In the genomic region with DNA sequence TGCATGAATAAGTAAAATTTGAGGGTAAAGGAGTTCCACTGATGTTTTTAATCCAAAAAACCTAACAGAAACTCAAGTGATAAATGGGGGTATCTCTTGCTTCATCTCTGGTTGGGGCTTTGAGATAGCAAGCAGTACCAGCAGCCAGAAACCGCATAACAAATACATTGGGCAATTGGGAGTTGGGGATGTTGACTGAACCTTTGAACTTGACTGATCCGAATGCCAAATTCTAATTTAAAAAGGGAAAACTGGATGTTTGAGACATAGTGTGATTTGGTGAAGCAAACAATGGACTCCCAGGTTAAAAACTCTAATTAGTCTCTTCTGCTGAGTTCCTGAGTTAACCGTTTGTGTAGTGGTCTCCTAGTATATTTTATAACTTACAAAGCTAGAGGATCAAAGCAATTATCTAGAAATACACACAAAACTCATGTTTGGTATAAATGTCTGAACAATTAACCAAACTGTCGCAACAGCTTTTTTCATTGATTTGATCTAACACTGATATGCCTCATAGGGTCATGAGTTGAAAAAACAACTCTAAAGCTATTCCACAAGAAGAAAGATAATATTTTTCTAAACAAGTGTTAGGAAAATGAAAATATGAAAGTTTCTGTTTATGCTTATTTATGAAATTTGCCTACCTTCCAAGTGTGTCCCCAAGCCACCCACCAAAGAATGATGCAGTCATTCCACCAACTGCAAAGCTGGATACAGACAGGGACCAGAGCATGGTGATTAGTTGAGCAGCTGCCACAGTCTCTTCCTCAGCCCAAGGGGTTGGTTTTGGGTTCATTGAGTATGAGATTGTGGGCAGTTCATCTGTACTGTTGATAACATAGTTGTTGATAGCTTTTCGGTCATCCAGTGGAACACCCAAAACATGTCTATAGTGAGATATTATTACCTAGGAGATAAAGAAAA, we compare ENCODE assay signal across 1 cellular context.
TF ChIP-seq lines count a peak whose summit lies in the region.

No MANE protein-coding gene starts in this region.

TF ChIP-seq in HepG2, 621 proteins besides CTCF, POLR2A, EP300 and RAD21 (continued from another document and continues in another):
- TF ChIP-seq, protein P1, sequence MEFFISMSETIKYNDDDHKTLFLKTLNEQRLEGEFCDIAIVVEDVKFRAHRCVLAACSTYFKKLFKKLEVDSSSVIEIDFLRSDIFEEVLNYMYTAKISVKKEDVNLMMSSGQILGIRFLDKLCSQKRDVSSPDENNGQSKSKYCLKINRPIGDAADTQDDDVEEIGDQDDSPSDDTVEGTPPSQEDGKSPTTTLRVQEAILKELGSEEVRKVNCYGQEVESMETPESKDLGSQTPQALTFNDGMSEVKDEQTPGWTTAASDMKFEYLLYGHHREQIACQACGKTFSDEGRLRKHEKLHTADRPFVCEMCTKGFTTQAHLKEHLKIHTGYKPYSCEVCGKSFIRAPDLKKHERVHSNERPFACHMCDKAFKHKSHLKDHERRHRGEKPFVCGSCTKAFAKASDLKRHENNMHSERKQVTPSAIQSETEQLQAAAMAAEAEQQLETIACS (CRISPR knock-in tag; IDR thresholded peaks at IDR 0.05), result no peak
- TF ChIP-seq FOXM1 (CRISPR knock-in tag; IDR thresholded peaks at IDR 0.05) (no peak), ERF (CRISPR knock-in tag; IDR thresholded peaks at IDR 0.05) (peak; percentile 75), NCOR1 (IDR thresholded peaks at IDR 0.05; ENCODE audit: borderline replicate concordance, low read length) (peak; percentile 94), ZNF652 (CRISPR knock-in tag; IDR thresholded peaks at IDR 0.05; ENCODE audit: borderline replicate concordance, low read depth) (peak; percentile 91), PHF8 (CRISPR knock-in tag; IDR thresholded peaks at IDR 0.05) (no peak), ZNF569 (CRISPR knock-in tag; IDR thresholded peaks at IDR 0.05; ENCODE audit: borderline replicate concordance) (no peak; the same call in 1 of the 2 replicates), ZNF713 (CRISPR knock-in tag; IDR thresholded peaks at IDR 0.05) (no peak), ZNF724P (CRISPR knock-in tag; IDR thresholded peaks at IDR 0.05; ENCODE audit: borderline replicate concordance) (no peak), ARNT2 (CRISPR knock-in tag; IDR thresholded peaks at IDR 0.05; ENCODE audit: low read depth) (no peak), SAFB2 (CRISPR knock-in tag; IDR thresholded peaks at IDR 0.05; ENCODE audit: borderline replicate concordance, low read depth) (no peak), GABPB1 (CRISPR knock-in tag; IDR thresholded peaks at IDR 0.05) (no peak; the same call in 1 of the 2 replicates), ZNF605 (CRISPR knock-in tag; IDR thresholded peaks at IDR 0.05) (no peak), RARA (CRISPR knock-in tag; IDR thresholded peaks at IDR 0.05) (peak; percentile 91), RFX1 (IDR thresholded peaks at IDR 0.05) (no peak), EHMT2 (IDR thresholded peaks at IDR 0.05; ENCODE audit: borderline replicate concordance, low read depth, low read length) (peak; percentile 81; the same call in 1 of the 2 replicates), ZFP82 (CRISPR knock-in tag; IDR thresholded peaks at IDR 0.05; ENCODE audit: borderline replicate concordance) (no peak; the same call in 1 of the 2 replicates), KLF16 (CRISPR knock-in tag; IDR thresholded peaks at IDR 0.05) (peak in 1 of 2 experiments; percentile 79; a peak in 1 of 4 replicates), HMGA1 (CRISPR knock-in tag; conservative IDR thresholded peaks at IDR 0.05) (no peak), ZIK1 (CRISPR knock-in tag; IDR thresholded peaks at IDR 0.05; ENCODE audit: borderline replicate concordance, low read depth) (no peak), REPIN1 (CRISPR knock-in tag; IDR thresholded peaks at IDR 0.05; ENCODE audit: borderline replicate concordance, low read depth) (0 out of 2 replicates have a peak, but pooled peaks have one; percentile 52), CC2D1A (CRISPR knock-in tag; IDR thresholded peaks at IDR 0.05) (no peak)
- TF ChIP-seq, protein P2, sequence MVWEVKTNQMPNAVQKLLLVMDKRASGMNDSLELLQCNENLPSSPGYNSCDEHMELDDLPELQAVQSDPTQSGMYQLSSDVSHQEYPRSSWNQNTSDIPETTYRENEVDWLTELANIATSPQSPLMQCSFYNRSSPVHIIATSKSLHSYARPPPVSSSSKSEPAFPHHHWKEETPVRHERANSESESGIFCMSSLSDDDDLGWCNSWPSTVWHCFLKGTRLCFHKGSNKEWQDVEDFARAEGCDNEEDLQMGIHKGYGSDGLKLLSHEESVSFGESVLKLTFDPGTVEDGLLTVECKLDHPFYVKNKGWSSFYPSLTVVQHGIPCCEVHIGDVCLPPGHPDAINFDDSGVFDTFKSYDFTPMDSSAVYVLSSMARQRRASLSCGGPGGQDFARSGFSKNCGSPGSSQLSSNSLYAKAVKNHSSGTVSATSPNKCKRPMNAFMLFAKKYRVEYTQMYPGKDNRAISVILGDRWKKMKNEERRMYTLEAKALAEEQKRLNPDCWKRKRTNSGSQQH (CRISPR knock-in tag; IDR thresholded peaks at IDR 0.05; ENCODE audit: low read depth), result no peak
- TF ChIP-seq, protein P3, sequence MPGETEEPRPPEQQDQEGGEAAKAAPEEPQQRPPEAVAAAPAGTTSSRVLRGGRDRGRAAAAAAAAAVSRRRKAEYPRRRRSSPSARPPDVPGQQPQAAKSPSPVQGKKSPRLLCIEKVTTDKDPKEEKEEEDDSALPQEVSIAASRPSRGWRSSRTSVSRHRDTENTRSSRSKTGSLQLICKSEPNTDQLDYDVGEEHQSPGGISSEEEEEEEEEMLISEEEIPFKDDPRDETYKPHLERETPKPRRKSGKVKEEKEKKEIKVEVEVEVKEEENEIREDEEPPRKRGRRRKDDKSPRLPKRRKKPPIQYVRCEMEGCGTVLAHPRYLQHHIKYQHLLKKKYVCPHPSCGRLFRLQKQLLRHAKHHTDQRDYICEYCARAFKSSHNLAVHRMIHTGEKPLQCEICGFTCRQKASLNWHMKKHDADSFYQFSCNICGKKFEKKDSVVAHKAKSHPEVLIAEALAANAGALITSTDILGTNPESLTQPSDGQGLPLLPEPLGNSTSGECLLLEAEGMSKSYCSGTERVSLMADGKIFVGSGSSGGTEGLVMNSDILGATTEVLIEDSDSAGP (CRISPR knock-in tag; IDR thresholded peaks at IDR 0.05; ENCODE audit: borderline replicate concordance), result no peak
- TF ChIP-seq, protein P4, sequence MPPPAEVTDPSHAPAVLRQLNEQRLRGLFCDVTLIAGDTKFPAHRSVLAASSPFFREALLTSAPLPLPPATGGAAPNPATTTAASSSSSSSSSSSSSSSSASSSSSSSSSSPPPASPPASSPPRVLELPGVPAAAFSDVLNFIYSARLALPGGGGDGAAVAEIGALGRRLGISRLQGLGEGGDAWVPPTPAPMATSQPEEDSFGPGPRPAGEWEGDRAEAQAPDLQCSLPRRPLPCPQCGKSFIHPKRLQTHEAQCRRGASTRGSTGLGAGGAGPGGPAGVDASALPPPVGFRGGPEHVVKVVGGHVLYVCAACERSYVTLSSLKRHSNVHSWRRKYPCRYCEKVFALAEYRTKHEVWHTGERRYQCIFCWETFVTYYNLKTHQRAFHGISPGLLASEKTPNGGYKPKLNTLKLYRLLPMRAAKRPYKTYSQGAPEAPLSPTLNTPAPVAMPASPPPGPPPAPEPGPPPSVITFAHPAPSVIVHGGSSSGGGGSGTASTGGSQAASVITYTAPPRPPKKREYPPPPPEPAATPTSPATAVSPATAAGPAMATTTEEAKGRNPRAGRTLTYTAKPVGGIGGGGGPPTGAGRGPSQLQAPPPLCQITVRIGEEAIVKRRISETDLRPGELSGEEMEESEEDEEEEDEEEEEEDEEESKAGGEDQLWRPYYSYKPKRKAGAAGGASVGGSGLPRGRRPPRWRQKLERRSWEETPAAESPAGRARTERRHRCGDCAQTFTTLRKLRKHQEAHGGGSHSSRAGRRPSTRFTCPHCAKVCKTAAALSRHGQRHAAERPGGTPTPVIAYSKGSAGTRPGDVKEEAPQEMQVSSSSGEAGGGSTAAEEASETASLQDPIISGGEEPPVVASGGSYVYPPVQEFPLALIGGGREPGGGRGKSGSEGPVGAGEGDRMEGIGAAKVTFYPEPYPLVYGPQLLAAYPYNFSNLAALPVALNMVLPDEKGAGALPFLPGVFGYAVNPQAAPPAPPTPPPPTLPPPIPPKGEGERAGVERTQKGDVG (CRISPR knock-in tag; IDR thresholded peaks at IDR 0.05; ENCODE audit: borderline replicate concordance), result no peak
- TF ChIP-seq, protein P5, sequence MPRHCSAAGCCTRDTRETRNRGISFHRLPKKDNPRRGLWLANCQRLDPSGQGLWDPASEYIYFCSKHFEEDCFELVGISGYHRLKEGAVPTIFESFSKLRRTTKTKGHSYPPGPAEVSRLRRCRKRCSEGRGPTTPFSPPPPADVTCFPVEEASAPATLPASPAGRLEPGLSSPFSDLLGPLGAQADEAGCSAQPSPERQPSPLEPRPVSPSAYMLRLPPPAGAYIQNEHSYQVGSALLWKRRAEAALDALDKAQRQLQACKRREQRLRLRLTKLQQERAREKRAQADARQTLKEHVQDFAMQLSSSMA (CRISPR knock-in tag; IDR thresholded peaks at IDR 0.05), result no peak
- TF ChIP-seq, protein P6, sequence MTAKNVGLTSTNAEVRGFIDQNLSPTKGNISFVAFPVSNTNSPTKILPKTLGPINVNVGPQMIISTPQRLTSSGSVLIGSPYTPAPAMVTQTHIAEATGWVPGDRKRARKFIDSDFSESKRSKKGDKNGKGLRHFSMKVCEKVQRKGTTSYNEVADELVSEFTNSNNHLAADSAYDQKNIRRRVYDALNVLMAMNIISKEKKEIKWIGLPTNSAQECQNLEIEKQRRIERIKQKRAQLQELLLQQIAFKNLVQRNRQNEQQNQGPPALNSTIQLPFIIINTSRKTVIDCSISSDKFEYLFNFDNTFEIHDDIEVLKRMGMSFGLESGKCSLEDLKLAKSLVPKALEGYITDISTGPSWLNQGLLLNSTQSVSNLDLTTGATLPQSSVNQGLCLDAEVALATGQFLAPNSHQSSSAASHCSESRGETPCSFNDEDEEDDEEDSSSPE (CRISPR knock-in tag; IDR thresholded peaks at IDR 0.05), result peak; percentile 14; the same call in 1 of the 2 replicates
- TF ChIP-seq, protein P7, sequence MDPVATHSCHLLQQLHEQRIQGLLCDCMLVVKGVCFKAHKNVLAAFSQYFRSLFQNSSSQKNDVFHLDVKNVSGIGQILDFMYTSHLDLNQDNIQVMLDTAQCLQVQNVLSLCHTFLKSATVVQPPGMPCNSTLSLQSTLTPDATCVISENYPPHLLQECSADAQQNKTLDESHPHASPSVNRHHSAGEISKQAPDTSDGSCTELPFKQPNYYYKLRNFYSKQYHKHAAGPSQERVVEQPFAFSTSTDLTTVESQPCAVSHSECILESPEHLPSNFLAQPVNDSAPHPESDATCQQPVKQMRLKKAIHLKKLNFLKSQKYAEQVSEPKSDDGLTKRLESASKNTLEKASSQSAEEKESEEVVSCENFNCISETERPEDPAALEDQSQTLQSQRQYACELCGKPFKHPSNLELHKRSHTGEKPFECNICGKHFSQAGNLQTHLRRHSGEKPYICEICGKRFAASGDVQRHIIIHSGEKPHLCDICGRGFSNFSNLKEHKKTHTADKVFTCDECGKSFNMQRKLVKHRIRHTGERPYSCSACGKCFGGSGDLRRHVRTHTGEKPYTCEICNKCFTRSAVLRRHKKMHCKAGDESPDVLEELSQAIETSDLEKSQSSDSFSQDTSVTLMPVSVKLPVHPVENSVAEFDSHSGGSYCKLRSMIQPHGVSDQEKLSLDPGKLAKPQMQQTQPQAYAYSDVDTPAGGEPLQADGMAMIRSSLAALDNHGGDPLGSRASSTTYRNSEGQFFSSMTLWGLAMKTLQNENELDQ (CRISPR knock-in tag; IDR thresholded peaks at IDR 0.05; ENCODE audit: borderline replicate concordance), result no peak
- TF ChIP-seq, protein P8, sequence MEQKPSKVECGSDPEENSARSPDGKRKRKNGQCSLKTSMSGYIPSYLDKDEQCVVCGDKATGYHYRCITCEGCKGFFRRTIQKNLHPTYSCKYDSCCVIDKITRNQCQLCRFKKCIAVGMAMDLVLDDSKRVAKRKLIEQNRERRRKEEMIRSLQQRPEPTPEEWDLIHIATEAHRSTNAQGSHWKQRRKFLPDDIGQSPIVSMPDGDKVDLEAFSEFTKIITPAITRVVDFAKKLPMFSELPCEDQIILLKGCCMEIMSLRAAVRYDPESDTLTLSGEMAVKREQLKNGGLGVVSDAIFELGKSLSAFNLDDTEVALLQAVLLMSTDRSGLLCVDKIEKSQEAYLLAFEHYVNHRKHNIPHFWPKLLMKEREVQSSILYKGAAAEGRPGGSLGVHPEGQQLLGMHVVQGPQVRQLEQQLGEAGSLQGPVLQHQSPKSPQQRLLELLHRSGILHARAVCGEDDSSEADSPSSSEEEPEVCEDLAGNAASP (CRISPR knock-in tag; IDR thresholded peaks at IDR 0.05; ENCODE audit: borderline replicate concordance), result peak; percentile 71; the same call in 1 of the 2 replicates
- TF ChIP-seq, protein P9, sequence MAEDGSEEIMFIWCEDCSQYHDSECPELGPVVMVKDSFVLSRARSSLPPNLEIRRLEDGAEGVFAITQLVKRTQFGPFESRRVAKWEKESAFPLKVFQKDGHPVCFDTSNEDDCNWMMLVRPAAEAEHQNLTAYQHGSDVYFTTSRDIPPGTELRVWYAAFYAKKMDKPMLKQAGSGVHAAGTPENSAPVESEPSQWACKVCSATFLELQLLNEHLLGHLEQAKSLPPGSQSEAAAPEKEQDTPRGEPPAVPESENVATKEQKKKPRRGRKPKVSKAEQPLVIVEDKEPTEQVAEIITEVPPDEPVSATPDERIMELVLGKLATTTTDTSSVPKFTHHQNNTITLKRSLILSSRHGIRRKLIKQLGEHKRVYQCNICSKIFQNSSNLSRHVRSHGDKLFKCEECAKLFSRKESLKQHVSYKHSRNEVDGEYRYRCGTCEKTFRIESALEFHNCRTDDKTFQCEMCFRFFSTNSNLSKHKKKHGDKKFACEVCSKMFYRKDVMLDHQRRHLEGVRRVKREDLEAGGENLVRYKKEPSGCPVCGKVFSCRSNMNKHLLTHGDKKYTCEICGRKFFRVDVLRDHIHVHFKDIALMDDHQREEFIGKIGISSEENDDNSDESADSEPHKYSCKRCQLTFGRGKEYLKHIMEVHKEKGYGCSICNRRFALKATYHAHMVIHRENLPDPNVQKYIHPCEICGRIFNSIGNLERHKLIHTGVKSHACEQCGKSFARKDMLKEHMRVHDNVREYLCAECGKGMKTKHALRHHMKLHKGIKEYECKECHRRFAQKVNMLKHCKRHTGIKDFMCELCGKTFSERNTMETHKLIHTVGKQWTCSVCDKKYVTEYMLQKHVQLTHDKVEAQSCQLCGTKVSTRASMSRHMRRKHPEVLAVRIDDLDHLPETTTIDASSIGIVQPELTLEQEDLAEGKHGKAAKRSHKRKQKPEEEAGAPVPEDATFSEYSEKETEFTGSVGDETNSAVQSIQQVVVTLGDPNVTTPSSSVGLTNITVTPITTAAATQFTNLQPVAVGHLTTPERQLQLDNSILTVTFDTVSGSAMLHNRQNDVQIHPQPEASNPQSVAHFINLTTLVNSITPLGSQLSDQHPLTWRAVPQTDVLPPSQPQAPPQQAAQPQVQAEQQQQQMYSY (CRISPR knock-in tag; IDR thresholded peaks at IDR 0.05), result no peak
- TF ChIP-seq, protein P10, sequence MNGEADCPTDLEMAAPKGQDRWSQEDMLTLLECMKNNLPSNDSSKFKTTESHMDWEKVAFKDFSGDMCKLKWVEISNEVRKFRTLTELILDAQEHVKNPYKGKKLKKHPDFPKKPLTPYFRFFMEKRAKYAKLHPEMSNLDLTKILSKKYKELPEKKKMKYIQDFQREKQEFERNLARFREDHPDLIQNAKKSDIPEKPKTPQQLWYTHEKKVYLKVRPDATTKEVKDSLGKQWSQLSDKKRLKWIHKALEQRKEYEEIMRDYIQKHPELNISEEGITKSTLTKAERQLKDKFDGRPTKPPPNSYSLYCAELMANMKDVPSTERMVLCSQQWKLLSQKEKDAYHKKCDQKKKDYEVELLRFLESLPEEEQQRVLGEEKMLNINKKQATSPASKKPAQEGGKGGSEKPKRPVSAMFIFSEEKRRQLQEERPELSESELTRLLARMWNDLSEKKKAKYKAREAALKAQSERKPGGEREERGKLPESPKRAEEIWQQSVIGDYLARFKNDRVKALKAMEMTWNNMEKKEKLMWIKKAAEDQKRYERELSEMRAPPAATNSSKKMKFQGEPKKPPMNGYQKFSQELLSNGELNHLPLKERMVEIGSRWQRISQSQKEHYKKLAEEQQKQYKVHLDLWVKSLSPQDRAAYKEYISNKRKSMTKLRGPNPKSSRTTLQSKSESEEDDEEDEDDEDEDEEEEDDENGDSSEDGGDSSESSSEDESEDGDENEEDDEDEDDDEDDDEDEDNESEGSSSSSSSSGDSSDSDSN (CRISPR knock-in tag; IDR thresholded peaks at IDR 0.05), result no peak
